28 cellular contexts compared by ENCODE assay signal in genomic region chr4:121176082-121176706, GRCh38. TPM values are rescaled to one million over a fixed set of nuclear protein-coding genes. Genes with fewer than 3 reads are reported as not detected.
"Had no signal": no experiment of that assay in that cellular context is flagged by ENCODE, and none has a peak within 500 bp of the region (broad histone marks: within the 10 kb centered on the region; RNA-seq: fewer than 3 reads in every experiment).

No MANE protein-coding gene starts in this region.

- DNase-seq: activated CD8-positive, alpha-beta memory T cell treated with anti-CD3 and anti-CD28 coated beads for 24 hours; activated CD8-positive, alpha-beta memory T cell treated with anti-CD3 and anti-CD28 coated beads, Interleukin-2, amount 50 U/mL, for 4 hours; activated naive CD4-positive, alpha-beta T cell treated with Interleukin-2 at 50 U/mL for 16 hours; activated T-cell treated with anti-CD3 and anti-CD28 coated beads, Interleukin-2, amount 50 U/mL, for 24 hours; adrenal gland; brain microvascular endothelial cell; caudate nucleus; glutamatergic neuron; immature natural killer cell; left ventricle myocardium inferior; ovary; psoas muscle; right cardiac atrium; stimulated activated CD4-positive, alpha-beta T cell treated with anti-CD3 and anti-CD28 coated beads, Interleukin-12 subunit alpha, Interleukin-12 subunit beta, amount 100 ng/mL, for 4 hours; T1000; tibial artery had no signal

- H3K27me3 ChIP-seq: adrenal gland, ascending aorta, brain microvascular endothelial cell, hepatocyte, neutrophil, ovary, tibial artery had no signal

- H2AFZ ChIP-seq: hepatocyte had no signal

- H3K27me3 Mint-ChIP-seq: activated T-cell treated with anti-CD3 and anti-CD28 coated beads, Interleukin-2, amount 50 U/mL, for 24 hours; activated T-helper 17 cell treated with anti-CD3 and anti-CD28 coated beads, Interleukin-2, amount 50 U/mL, for 72 hours; stimulated activated naive CD8-positive, alpha-beta T cell treated with anti-CD3 and anti-CD28 coated beads, Interleukin-15, Interleukin-2, amounts not matched to agents 100 ng/mL and 50 ng/mL, for 24 hours had no signal

- H3K27ac ChIP-seq: ascending aorta, brain microvascular endothelial cell, coronary artery, esophagus muscularis mucosa, hepatocyte, left ventricle myocardium inferior, neutrophil, ovary, psoas muscle, tibial artery had no signal

- H3K27ac Mint-ChIP-seq: activated T-cell treated with anti-CD3 and anti-CD28 coated beads, Interleukin-2, amount 50 U/mL, for 24 hours; activated T-helper 17 cell treated with anti-CD3 and anti-CD28 coated beads, Interleukin-2, amount 50 U/mL, for 72 hours; immature natural killer cell; natural killer cell treated with Interleukin-12 subunit alpha and Interleukin-12 subunit beta and Interleukin-15 and Interleukin-18, amount 100 ng/mL, for 72 hours; stimulated activated naive CD8-positive, alpha-beta T cell treated with anti-CD3 and anti-CD28 coated beads, Interleukin-15, Interleukin-2, amounts not matched to agents 100 ng/mL and 50 ng/mL, for 24 hours; T-helper 1 cell treated with Interleukin-12 subunit alpha and Interleukin-12 subunit beta and Interleukin-4 antibody, amounts not matched to agents 30 μg/mL and 1 μg/mL, for 36 hours; WTC11 had no signal

- H3K9me3 Mint-ChIP-seq: activated T-helper 17 cell treated with anti-CD3 and anti-CD28 coated beads, Interleukin-2, amount 50 U/mL, for 72 hours; immature natural killer cell had no signal

- H3K36me3 Mint-ChIP-seq: WTC11 had no signal

- H3K79me2 ChIP-seq: hepatocyte had no signal

- H3K9me3 ChIP-seq: adrenal gland, ascending aorta, esophagus muscularis mucosa, left ventricle myocardium inferior, neutrophil, ovary, psoas muscle, tibial artery had no signal

- FAIRE-seq: frontal cortex had no signal

- H3K4me3 Mint-ChIP-seq: activated T-cell treated with anti-CD3 and anti-CD28 coated beads, Interleukin-2, amount 50 U/mL, for 24 hours; activated T-helper 17 cell treated with anti-CD3 and anti-CD28 coated beads, Interleukin-2, amount 50 U/mL, for 72 hours; immature natural killer cell; natural killer cell treated with Interleukin-12 subunit alpha and Interleukin-12 subunit beta and Interleukin-15 and Interleukin-18, amount 100 ng/mL, for 72 hours; stimulated activated naive CD8-positive, alpha-beta T cell treated with anti-CD3 and anti-CD28 coated beads, Interleukin-15, Interleukin-2, amounts not matched to agents 100 ng/mL and 50 ng/mL, for 24 hours; T-helper 1 cell treated with Interleukin-12 subunit alpha and Interleukin-12 subunit beta and Interleukin-4 antibody, amounts not matched to agents 30 μg/mL and 1 μg/mL, for 36 hours; WTC11 had no signal

- ATAC-seq: activated T-helper 17 cell treated with anti-CD3 and anti-CD28 coated beads, Interleukin-2, amount 50 U/mL, for 72 hours; natural killer cell treated with Interleukin-12 subunit alpha and Interleukin-12 subunit beta and Interleukin-15 and Interleukin-18, amount 100 ng/mL, for 72 hours; psoas muscle; right cardiac atrium; WTC11 had no signal

- H3K4me2 ChIP-seq: hepatocyte had no signal

- H3K36me3 ChIP-seq: adrenal gland, ascending aorta, brain microvascular endothelial cell, esophagus muscularis mucosa, left ventricle myocardium inferior, neutrophil, ovary, tibial artery had no signal

- H3K4me1 ChIP-seq: adrenal gland, ascending aorta, esophagus muscularis mucosa, left ventricle myocardium inferior, psoas muscle, tibial artery had no signal

- H3K4me3 ChIP-seq: adrenal gland, ascending aorta, coronary artery, esophagus muscularis mucosa, hepatocyte, left ventricle myocardium inferior, ovary, psoas muscle, tibial artery had no signal

RNA-seq across cellular contexts. Expression of gene TNIP3, which starts 12.1 kb away (rescaled TPM):
- total RNA-seq: ascending aorta, left ventricle myocardium inferior, psoas muscle, right cardiac atrium, skeletal muscle tissue, WTC11 had no signal
- polyA plus RNA-seq: psoas muscle, right cardiac atrium had no signal
